ENCODE assay signal across 8 cellular contexts in genomic region chr15:98658831-98659699, GRCh38. TPM values are rescaled to one million over a fixed set of nuclear protein-coding genes. Genes with fewer than 3 reads are reported as not detected.
DNase-seq lines count a peak whose midpoint lies in the region; ATAC-seq lines count a peak whose summit lies in the region.

No MANE protein-coding gene starts in this region.

- ATAC-seq in GM21390 (IDR thresholded peaks at IDR 0.05; ENCODE audit: unreplicated experiment) (peak; percentile 98), HG03571 (IDR thresholded peaks at IDR 0.05; ENCODE audit: unreplicated experiment) (peak; percentile 74), memory B cell (ENCODE audit: low read depth) (peak; percentile 75)

- H3K27me3 Mint-ChIP-seq in memory B cell, result peaks cover 12% of the 10 kb centered on the region

- H3K4me3 Mint-ChIP-seq in memory B cell, result no peak overlapping the region

- no peaks in the 10 kb centered on the region for H3K9me3 Mint-ChIP-seq in memory B cell

- DNase-seq in activated gamma-delta T cell treated with Interleukin-2 at 50 U/mL for 16 hours (peak; percentile 30), activated gamma-delta T cell (lab: John Stamatoyannopoulos, UW) (no peak), RPMI7951 (ENCODE audit: low read depth) (peak; percentile 54), dermis blood vessel endothelial cell (peak; percentile 68), memory B cell (ENCODE audit: low spot score in 2 of 2) (peak; percentile 17 to 27), T-helper 9 cell (no peak)

- no peaks in the 10 kb centered on the region for H3K36me3 Mint-ChIP-seq in memory B cell

- H3K4me1 Mint-ChIP-seq in memory B cell, result peaks cover 10% of the 10 kb centered on the region

- H3K27ac Mint-ChIP-seq in memory B cell, result no peak overlapping the region

RNA-seq across cellular contexts. Expression of gene IGF1R, which starts 10.7 kb away (rescaled TPM):
- total RNA-seq in RPMI7951 (2014; rRNA removed; shearing (Covaris generic)), result 3.0 and 5.9 TPM in 2 replicates
- 65.3 and 93.5 TPM in 2 replicates for total RNA-seq in dermis blood vessel endothelial cell

Comparison
In these comparisons a context has a peak if more than half of its experiments do, and no peak if none do; other contexts are left out.
1. DNase-seq: peak in activated gamma-delta T cell treated with Interleukin-2 at 50 U/mL for 16 hours (single experiment), RPMI7951 (single experiment), dermis blood vessel endothelial cell (single experiment) and memory B cell (2 of 2); none in activated gamma-delta T cell (single experiment) and T-helper 9 cell (single experiment).
2. Peak in every context shown above with its lines, with median percentiles within 50 percentile points of each other: ATAC-seq.